Comparison of ENCODE assay signal across 18 cellular contexts in the genomic region with DNA sequence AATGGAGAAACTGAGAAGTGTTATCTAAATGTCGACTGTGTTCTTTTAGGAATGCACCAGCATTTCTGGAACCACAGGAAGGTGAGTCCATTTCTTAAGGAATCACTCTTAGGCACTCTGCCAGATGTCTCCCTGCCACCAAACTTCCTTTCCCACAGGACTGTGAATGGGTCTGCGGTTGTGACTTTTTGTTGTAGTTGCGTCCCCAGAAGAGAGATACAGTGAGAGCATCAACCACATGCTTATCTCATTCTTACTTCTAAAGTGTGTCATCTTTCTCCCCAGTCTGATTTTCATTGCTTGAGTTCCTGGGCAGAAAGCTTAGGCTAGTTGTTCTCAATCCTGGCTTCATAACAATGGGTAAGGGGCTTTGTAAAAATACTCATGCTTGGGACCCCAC. TPM values are rescaled to one million over a fixed set of nuclear protein-coding genes. Genes with fewer than 3 reads are reported as not detected.
DNase-seq lines count a peak whose midpoint lies in the region; ATAC-seq and TF ChIP-seq lines count a peak whose summit lies in the region.
"Had no signal": no experiment of that assay in that cellular context is flagged by ENCODE, and none has a peak within 500 bp of the region (broad histone marks: within the 10 kb centered on the region; RNA-seq: fewer than 3 reads in every experiment).

No MANE protein-coding gene starts in this region.

- peaks cover 49 to 59% (median 55%) of the 10 kb centered on the region in 10 experiments for H3K4me1 ChIP-seq in BLaER1 treated with 17β-estradiol and CSF1 and Interleukin-3, amounts not matched to agents 10 nM and 100 nM
- H3K4me1 ChIP-seq in BE2C: no peaks in the 10 kb centered on the region

- no peaks in the 10 kb centered on the region for H3K27me3 Mint-ChIP-seq in T-helper 2 cell treated with Interferon-gamma antibody and Interleukin-4, amounts not matched to agents 5 μg/mL and 100 μg/mL, for 36 hours (ENCODE audit: low read depth)
- no peaks in the 10 kb centered on the region for H3K27me3 Mint-ChIP-seq in CD14-positive monocyte (ENCODE audit: low read depth in 3 of 3)

- H3K4me3 ChIP-seq in BLaER1 treated with 17β-estradiol and CSF1 and Interleukin-3, amounts not matched to agents 10 nM and 100 nM: no peak overlapping the region
- H3K4me3 ChIP-seq in BE2C (ENCODE audit: low read depth, low read length): no peak overlapping the region
- H3K4me3 ChIP-seq: hepatocyte, SJSA1 had no signal

- H3K27me3 ChIP-seq in BLaER1 treated with 17β-estradiol and CSF1 and Interleukin-3, amounts not matched to agents 10 nM and 100 nM: no peaks in the 10 kb centered on the region
- no peaks in the 10 kb centered on the region for H3K27me3 ChIP-seq in BE2C
- H3K27me3 ChIP-seq: hepatocyte, SJSA1 had no signal

- peaks cover 13 to 33% (median 28%) of the 10 kb centered on the region in 11 experiments for H3K9me3 ChIP-seq in BLaER1 treated with 17β-estradiol and CSF1 and Interleukin-3, amounts not matched to agents 10 nM and 100 nM (replicated peaks in 1 of 11)
- no peaks in the 10 kb centered on the region for H3K9me3 ChIP-seq in BE2C
- H3K9me3 ChIP-seq: SJSA1 had no signal

- peak overlapping the region; percentile 74 for H3K27ac Mint-ChIP-seq in T-helper 2 cell treated with Interferon-gamma antibody and Interleukin-4, amounts not matched to agents 5 μg/mL and 100 μg/mL, for 36 hours
- peak overlapping the region in 1 of 7 donors; percentile 35 for H3K27ac Mint-ChIP-seq in CD14-positive monocyte
- H3K27ac Mint-ChIP-seq: naive thymus-derived CD8-positive, alpha-beta T cell had no signal

- no peaks in the 10 kb centered on the region for H4K20me1 ChIP-seq in BLaER1 treated with 17β-estradiol and CSF1 and Interleukin-3, amounts not matched to agents 10 nM and 100 nM

- H3K9me3 Mint-ChIP-seq in T-helper 2 cell treated with Interferon-gamma antibody and Interleukin-4, amounts not matched to agents 5 μg/mL and 100 μg/mL, for 36 hours: peaks cover 5% of the 10 kb centered on the region
- peaks cover 0 to 12% (median 4%) of the 10 kb centered on the region in 7 donors for H3K9me3 Mint-ChIP-seq in CD14-positive monocyte
- H3K9me3 Mint-ChIP-seq: naive thymus-derived CD8-positive, alpha-beta T cell had no signal

- peak overlapping the region; percentile 26 to 91 (median 87); a peak in 18 of 22 replicates for H3K4me2 ChIP-seq in BLaER1 treated with 17β-estradiol and CSF1 and Interleukin-3, amounts not matched to agents 10 nM and 100 nM
- H3K4me2 ChIP-seq: hepatocyte had no signal

- H3K36me3 Mint-ChIP-seq in T-helper 2 cell treated with Interferon-gamma antibody and Interleukin-4, amounts not matched to agents 5 μg/mL and 100 μg/mL, for 36 hours (ENCODE audit: low read depth): peaks cover 16% of the 10 kb centered on the region
- H3K36me3 Mint-ChIP-seq in CD14-positive monocyte: peaks cover 6 to 9% of the 10 kb centered on the region in 2 donors
- H3K36me3 Mint-ChIP-seq: naive thymus-derived CD8-positive, alpha-beta T cell had no signal

- intact Hi-C loops in CD14-positive monocyte (cut with micrococcal nuclease): no loop called here

- H3K36me3 ChIP-seq in BLaER1 treated with 17β-estradiol and CSF1 and Interleukin-3, amounts not matched to agents 10 nM and 100 nM: 0 out of 22 replicates have a peak, but pooled peaks cover 0 to 6% (median 0%) of the 10 kb centered on the region in 11 experiments
- H3K36me3 ChIP-seq in BE2C: no peaks in the 10 kb centered on the region

- H3K4me1 Mint-ChIP-seq in T-helper 2 cell treated with Interferon-gamma antibody and Interleukin-4, amounts not matched to agents 5 μg/mL and 100 μg/mL, for 36 hours (ENCODE audit: low read depth): peaks cover 41% of the 10 kb centered on the region
- H3K4me1 Mint-ChIP-seq in CD14-positive monocyte: peaks cover 43% of the 10 kb centered on the region

- H3K27ac ChIP-seq in BLaER1 treated with 17β-estradiol and CSF1 and Interleukin-3, amounts not matched to agents 10 nM and 100 nM: peak overlapping the region in 7 of 11 experiments; percentile 14 to 88 (median 77); a peak in 13 of 22 replicates
- H3K27ac ChIP-seq: hepatocyte, SJSA1, VCaP had no signal

- peak; percentile 29 for ATAC-seq in GM18868 (IDR thresholded peaks at IDR 0.05; ENCODE audit: unreplicated experiment)
- peak; percentile 32 for ATAC-seq in HG02763 (IDR thresholded peaks at IDR 0.05; ENCODE audit: unreplicated experiment)
- no peak for ATAC-seq in HG03439 (IDR thresholded peaks at IDR 0.05; ENCODE audit: unreplicated experiment)
- ATAC-seq: naive thymus-derived CD8-positive, alpha-beta T cell had no signal

- H3K4me3 Mint-ChIP-seq in T-helper 2 cell treated with Interferon-gamma antibody and Interleukin-4, amounts not matched to agents 5 μg/mL and 100 μg/mL, for 36 hours: peak overlapping the region; percentile 39
- no peak overlapping the region for H3K4me3 Mint-ChIP-seq in CD14-positive monocyte
- H3K4me3 Mint-ChIP-seq: naive thymus-derived CD8-positive, alpha-beta T cell had no signal

- peak overlapping the region in 5 of 11 experiments; percentile 3 to 52 (median 35); a peak in 5 of 22 replicates for H3K9ac ChIP-seq in BLaER1 treated with 17β-estradiol and CSF1 and Interleukin-3, amounts not matched to agents 10 nM and 100 nM

- DNase-seq in T-helper 2 cell treated with Interferon-gamma antibody and Interleukin-4, amounts not matched to agents 5 μg/mL and 100 μg/mL, for 36 hours (ENCODE audit: low spot score): peak; percentile 56
- DNase-seq in DMS53 treated with DMSO at 0.1 percent for 48 hours (lab: John Stamatoyannopoulos, UW; ENCODE audit: unreplicated experiment): no peak
- DNase-seq in CD14-positive monocyte (ENCODE audit: low spot score): no peak
- no peak for DNase-seq in BE2C
- DNase-seq: activated effector memory CD4-positive, alpha-beta T cell treated with anti-CD3 and anti-CD28 coated beads, Interleukin-2, amount 50 U/mL, for 16 hours; AML-193; central memory CD4-positive, alpha-beta T cell; DMS79; naive thymus-derived CD8-positive, alpha-beta T cell; NCI-H146; retina had no signal

- TF ChIP-seq CTCF in CD14-positive monocyte (IDR thresholded peaks at IDR 0.05) (no peak), BE2C (IDR thresholded peaks at IDR 0.05; ENCODE audit: low read depth, low read length) (no peak)

RNA-seq across cellular contexts. Expression of gene ITPRIPL2, which starts 13.4 kb away (rescaled TPM):
- polyA plus RNA-seq in CD14-positive monocyte: 1 to 10 TPM; 8.2 to 9.0 TPM
- 1.4 TPM for polyA plus RNA-seq in BE2C (2012; ENCODE audit: insufficient read depth, insufficient read length, low read depth)

RNA-seq across cellular contexts. Expression of gene SYT17, which starts 40.8 kb away (rescaled TPM):
- 1 to 10 TPM in 1 of 2 donors, under 1 TPM in 1; 0.81 to 1.1 TPM for polyA plus RNA-seq in CD14-positive monocyte
- 1.5 TPM for polyA plus RNA-seq in BE2C (2012; ENCODE audit: insufficient read depth, insufficient read length, low read depth)
- polyA plus RNA-seq: naive thymus-derived CD8-positive, alpha-beta T cell had no signal

RNA-seq across cellular contexts. Expression of gene COQ7, which starts 59.8 kb away (rescaled TPM):
- 10 to 100 TPM; 12.2 to 13.3 TPM for polyA plus RNA-seq in CD14-positive monocyte
- 32.4 TPM for polyA plus RNA-seq in BE2C (2012; ENCODE audit: insufficient read depth, insufficient read length, low read depth)
